In the genomic region with DNA sequence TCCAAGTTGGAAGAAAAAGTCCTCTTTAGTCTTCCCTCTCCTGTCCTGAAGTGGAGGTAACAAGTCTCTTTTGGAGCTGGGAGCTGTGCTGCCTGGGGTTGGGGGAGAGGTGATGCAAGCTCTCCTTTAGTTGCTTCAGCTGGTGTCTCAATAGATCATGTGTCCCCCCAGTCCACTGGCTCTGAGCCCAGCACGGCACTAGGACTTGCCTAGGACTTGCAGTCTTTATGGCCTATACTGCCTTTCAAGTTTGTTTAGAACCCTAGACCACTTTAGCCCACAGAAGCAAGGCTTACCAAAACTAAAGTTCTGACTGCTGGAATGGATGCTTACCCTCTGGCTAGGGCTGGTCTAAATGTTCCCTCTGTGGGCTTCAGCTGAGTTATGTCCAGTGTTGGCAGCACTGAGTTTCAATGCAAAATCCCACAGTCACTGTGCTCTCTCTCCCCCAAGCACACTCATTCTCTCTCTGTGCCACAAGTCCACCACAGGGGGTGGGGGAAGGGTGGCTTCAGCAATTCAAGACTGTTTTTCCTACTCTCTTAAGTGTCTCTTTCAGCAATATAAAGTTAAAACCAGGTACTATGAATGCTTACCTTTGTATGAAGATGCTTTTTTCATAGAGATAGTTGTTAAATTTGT, we compare ENCODE assay signal across 20 cellular contexts.
DNase-seq lines count a peak whose midpoint lies in the region; FAIRE-seq and TF ChIP-seq lines count a peak whose summit lies in the region.
"Had no signal": no experiment of that assay in that cellular context is flagged by ENCODE, and none has a peak within 500 bp of the region (broad histone marks: within the 10 kb centered on the region; RNA-seq: fewer than 3 reads in every experiment).

No MANE protein-coding gene starts in this region.

- H2BK15ac ChIP-seq in mesenchymal stem cell (ENCODE audit: low read depth, poor library complexity, severe bottlenecking), result no peak overlapping the region

- H3K79me1 ChIP-seq in mesenchymal stem cell (replicated peaks; ENCODE audit: low read length, poor library complexity, severe bottlenecking), result no peaks in the 10 kb centered on the region

- H3K4me3 ChIP-seq in astrocyte (ENCODE audit: insufficient read depth, low read depth, low read length) (no peak overlapping the region), mesenchymal stem cell (ENCODE audit: insufficient read depth in 1 of 2, low read depth in 1 of 2, low read length in 2 of 2) (no peak overlapping the region)
- H3K4me3 ChIP-seq: HAP-1 had no signal

- H3K4me2 ChIP-seq in astrocyte (ENCODE audit: low read length), result no peak overlapping the region
- H3K4me2 ChIP-seq in mesenchymal stem cell (ENCODE audit: low read length, poor library complexity, severe bottlenecking), result no peak overlapping the region

- no peak overlapping the region for H2BK5ac ChIP-seq in mesenchymal stem cell (ENCODE audit: low read depth, low read length, poor library complexity, severe bottlenecking)

- FAIRE-seq in astrocyte (lab: Jason Lieb, UNC), result no peak
- FAIRE-seq: D721Med, GM19239, H1 had no signal

- no peak overlapping the region for H2AK5ac ChIP-seq in mesenchymal stem cell (ENCODE audit: low read length, severe bottlenecking)

- no peak overlapping the region for H3K23ac ChIP-seq in mesenchymal stem cell (ENCODE audit: low read length in 2 of 2)

- H3K27me3 ChIP-seq in astrocyte (ENCODE audit: insufficient read depth, low read length), result no peaks in the 10 kb centered on the region
- no peaks in the 10 kb centered on the region for H3K27me3 ChIP-seq in mesenchymal stem cell (ENCODE audit: control insufficient read depth in 1 of 2, insufficient read depth in 1 of 2, low read length in 2 of 2)

- H3K4me3 Mint-ChIP-seq in astrocyte (ENCODE audit: unreplicated experiment), result no peak overlapping the region
- H3K4me3 Mint-ChIP-seq: CD14-positive monocyte; CD8-positive, alpha-beta T cell; HFFc6 had no signal

- 82% methylated on average over 1 of the region's 1 CpG for WGBS in mesenchymal stem cell

- peaks cover 2% of the 10 kb centered on the region for H3K36me3 Mint-ChIP-seq in astrocyte (ENCODE audit: low read depth, unreplicated experiment)
- H3K36me3 Mint-ChIP-seq: CD14-positive monocyte; CD8-positive, alpha-beta T cell had no signal

- H4K20me1 ChIP-seq in astrocyte (ENCODE audit: insufficient read depth, low read length), result no peaks in the 10 kb centered on the region

- H2BK120ac ChIP-seq in mesenchymal stem cell (ENCODE audit: low read depth, low read length), result no peak overlapping the region

- no peak overlapping the region for H2AFZ ChIP-seq in astrocyte (ENCODE audit: low read depth, low read length)
- no peak overlapping the region for H2AFZ ChIP-seq in mesenchymal stem cell (ENCODE audit: low read depth, low read length)

- H3K9ac ChIP-seq in astrocyte (ENCODE audit: low read length) (no peak overlapping the region), mesenchymal stem cell (ENCODE audit: low read length) (no peak overlapping the region)

- H3K27ac ChIP-seq in astrocyte (ENCODE audit: low read depth, low read length) (no peak overlapping the region), mesenchymal stem cell (ENCODE audit: low read length, poor library complexity, severe bottlenecking) (no peak overlapping the region)
- H3K27ac ChIP-seq: 22Rv1 had no signal

- DNase-seq in DMS 273 (lab: John Stamatoyannopoulos, UW; ENCODE audit: unreplicated experiment) (peak; percentile 25), DMS 273 treated with DMSO at 0.1 percent for 48 hours (lab: John Stamatoyannopoulos, UW) (no peak), HT1080 (ENCODE audit: low read depth) (peak; percentile 13), astrocyte (ENCODE audit: low read depth) (no peak), mesenchymal stem cell (peak; percentile 7), NCI-H748 (lab: John Stamatoyannopoulos, UW; ENCODE audit: unreplicated experiment) (no peak), hippocampal formation (lab: John Stamatoyannopoulos, UW) (no peak), NCI-H526 treated with DMSO at 0.1 percent for 48 hours (lab: John Stamatoyannopoulos, UW) (no peak)
- DNase-seq: CD8-positive, alpha-beta T cell; COR-L47; DMS53; GF-D8; HFFc6; IMR-90 had no signal

- H3K9me3 Mint-ChIP-seq in astrocyte (ENCODE audit: unreplicated experiment), result no peaks in the 10 kb centered on the region
- H3K9me3 Mint-ChIP-seq: CD8-positive, alpha-beta T cell had no signal

- H3K79me2 ChIP-seq in astrocyte (ENCODE audit: insufficient read depth, low read length), result no peaks in the 10 kb centered on the region

- H4K91ac ChIP-seq in mesenchymal stem cell (ENCODE audit: low read length), result no peak overlapping the region

- H3K9me3 ChIP-seq in astrocyte (ENCODE audit: insufficient read depth, low read depth, low read length) (no peaks in the 10 kb centered on the region), mesenchymal stem cell (ENCODE audit: control insufficient read depth, low read length) (peaks cover 7% of the 10 kb centered on the region)
- H3K9me3 ChIP-seq: HAP-1 had no signal

- H2BK12ac ChIP-seq in mesenchymal stem cell (ENCODE audit: low read length in 2 of 2), result no peak overlapping the region

- H3K27ac Mint-ChIP-seq in astrocyte (ENCODE audit: unreplicated experiment), result peak overlapping the region; percentile 21
- H3K27ac Mint-ChIP-seq: CD14-positive monocyte; CD8-positive, alpha-beta T cell; HFFc6 had no signal

- H4K8ac ChIP-seq in mesenchymal stem cell (ENCODE audit: low read length), result no peak overlapping the region

- H3K36me3 ChIP-seq in astrocyte (ENCODE audit: insufficient read depth, low read length) (no peaks in the 10 kb centered on the region), mesenchymal stem cell (ENCODE audit: control insufficient read depth in 1 of 2, insufficient read depth in 2 of 2, low read depth in 1 of 2, low read length in 2 of 2) (peaks cover 0 to 5% of the 10 kb centered on the region in 2 experiments)
- H3K36me3 ChIP-seq: HAP-1 had no signal

- H3K4me1 ChIP-seq in astrocyte (ENCODE audit: insufficient read depth, low read length) (no peaks in the 10 kb centered on the region), mesenchymal stem cell (ENCODE audit: control insufficient read depth, insufficient read depth, low read depth, low read length) (no peaks in the 10 kb centered on the region)
- H3K4me1 ChIP-seq: HAP-1 had no signal

- no peak overlapping the region for H3K18ac ChIP-seq in mesenchymal stem cell (ENCODE audit: low read depth in 1 of 2, low read length in 2 of 2)

- H3K4ac ChIP-seq in mesenchymal stem cell (ENCODE audit: low read depth in 1 of 2, low read length in 2 of 2), result no peak overlapping the region

- peaks cover 6% of the 10 kb centered on the region for H3K4me1 Mint-ChIP-seq in astrocyte (ENCODE audit: low read depth, unreplicated experiment)
- H3K4me1 Mint-ChIP-seq: CD14-positive monocyte had no signal

- TF ChIP-seq CTCF in astrocyte (IDR thresholded peaks at IDR 0.05; ENCODE audit: insufficient read depth, low read depth, low read length), result no peak

- H3K27me3 Mint-ChIP-seq in astrocyte (ENCODE audit: low read depth, unreplicated experiment), result no peaks in the 10 kb centered on the region

- no peak overlapping the region for H3K14ac ChIP-seq in mesenchymal stem cell (ENCODE audit: low read length in 2 of 2)

Comparison
In these comparisons a context has a peak if more than half of its experiments do, and no peak if none do; other contexts are left out.
1. DNase-seq: peak in DMS 273 (single experiment), HT1080 (single experiment) and mesenchymal stem cell (single experiment); none in DMS 273 treated with DMSO at 0.1 percent for 48 hours (single experiment), astrocyte (single experiment), NCI-H748 (single experiment), hippocampal formation (0 of 2) and NCI-H526 treated with DMSO at 0.1 percent for 48 hours (single experiment).